ENCODE assay signal across 1 cellular context in genomic region chr14:103385153-103385993, GRCh38.
TF ChIP-seq lines count a peak whose summit lies in the region.

Gene MARK3 (plus strand): TSS chr14:103385415. CDS start chr14:103386030, 615 bp downstream.

TF ChIP-seq in HepG2, 621 proteins besides CTCF, POLR2A, EP300 and RAD21 (continued from another document and continues in another):
- TF ChIP-seq HNF1A (IDR thresholded peaks at IDR 0.05; ENCODE audit: low read depth) (no peak), HNF1A (CRISPR knock-in tag; IDR thresholded peaks at IDR 0.05; ENCODE audit: borderline replicate concordance) (0 out of 2 replicates have a peak, but pooled peaks have one; percentile 43), MAFG (CRISPR knock-in tag; IDR thresholded peaks at IDR 0.05) (no peak), ZMAT5 (CRISPR knock-in tag; IDR thresholded peaks at IDR 0.05; ENCODE audit: borderline replicate concordance, low read depth) (no peak), WIZ (CRISPR knock-in tag; IDR thresholded peaks at IDR 0.05) (peak; percentile 52; the same call in 1 of the 2 replicates), HIVEP1 (CRISPR knock-in tag; IDR thresholded peaks at IDR 0.05) (peak; percentile 48; the same call in 1 of the 2 replicates), RBAK (CRISPR knock-in tag; IDR thresholded peaks at IDR 0.05) (no peak), RFX3 (CRISPR knock-in tag; IDR thresholded peaks at IDR 0.05) (peak; percentile 86), ZFAT (CRISPR knock-in tag; conservative IDR thresholded peaks at IDR 0.05) (no peak), KIAA2018 (CRISPR knock-in tag; IDR thresholded peaks at IDR 0.05; ENCODE audit: borderline replicate concordance) (no peak), DDIT3 (CRISPR knock-in tag; IDR thresholded peaks at IDR 0.05) (no peak), XRCC5 (optimal IDR thresholded peaks at IDR 0.05; ENCODE audit: low read length) (peak; percentile 41), ADNP (CRISPR knock-in tag; IDR thresholded peaks at IDR 0.05) (no peak), NR1H2 (CRISPR knock-in tag; IDR thresholded peaks at IDR 0.05; ENCODE audit: borderline replicate concordance, low read depth) (no peak), MZF1 (CRISPR knock-in tag; IDR thresholded peaks at IDR 0.05; ENCODE audit: borderline replicate concordance) (no peak), NFIC (IDR thresholded peaks at IDR 0.05; ENCODE audit: low read length) (no peak), ZNF747 (CRISPR knock-in tag; IDR thresholded peaks at IDR 0.05; ENCODE audit: borderline replicate concordance) (peak; percentile 50; the same call in 1 of the 2 replicates), TCF7 (IDR thresholded peaks at IDR 0.05; ENCODE audit: low read depth) (no peak), ATF2 (CRISPR knock-in tag; IDR thresholded peaks at IDR 0.05) (no peak), ZNF513 (CRISPR knock-in tag; conservative IDR thresholded peaks at IDR 0.05) (no peak), ZNF788 (CRISPR knock-in tag; IDR thresholded peaks at IDR 0.05; ENCODE audit: borderline replicate concordance) (peak; percentile 62; the same call in 1 of the 2 replicates), ZNF10 (CRISPR knock-in tag; IDR thresholded peaks at IDR 0.05; ENCODE audit: borderline replicate concordance, low read depth) (no peak), ZNF574 (CRISPR knock-in tag; IDR thresholded peaks at IDR 0.05) (peak; percentile 76; the same call in 1 of the 2 replicates), ZNF878 (CRISPR knock-in tag; IDR thresholded peaks at IDR 0.05) (no peak), NCOR1 (IDR thresholded peaks at IDR 0.05; ENCODE audit: borderline replicate concordance, low read length) (no peak), ZSCAN25 (CRISPR knock-in tag; IDR thresholded peaks at IDR 0.05) (0 out of 2 replicates have a peak, but pooled peaks have one; percentile 38), SP140L (CRISPR knock-in tag; IDR thresholded peaks at IDR 0.05; ENCODE audit: borderline replicate concordance) (no peak), E2F5 (CRISPR knock-in tag; conservative IDR thresholded peaks at IDR 0.05) (0 out of 2 replicates have a peak, but pooled peaks have one; percentile 34), HOXA9 (CRISPR knock-in tag; IDR thresholded peaks at IDR 0.05; ENCODE audit: borderline replicate concordance) (no peak), ZFP1 (CRISPR knock-in tag; IDR thresholded peaks at IDR 0.05) (no peak), TFAP4 (IDR thresholded peaks at IDR 0.05; ENCODE audit: borderline replicate concordance, low read depth) (peak; percentile 73; the same call in 1 of the 2 replicates), SATB2 (CRISPR knock-in tag; IDR thresholded peaks at IDR 0.05) (no peak), GMEB1 (CRISPR knock-in tag; IDR thresholded peaks at IDR 0.05; ENCODE audit: borderline replicate concordance) (peak; percentile 43; the same call in 1 of the 2 replicates)
